In genomic region chr3:111594205-111594604, GRCh38 we compare ENCODE assay signal across 1 cellular context.
TF ChIP-seq lines count a peak whose summit lies in the region.

No MANE protein-coding gene starts in this region.

TF ChIP-seq in HepG2, 621 proteins besides CTCF, POLR2A, EP300 and RAD21 (continued from another document):
- TF ChIP-seq ZMAT5 (CRISPR knock-in tag; IDR thresholded peaks at IDR 0.05; ENCODE audit: borderline replicate concordance, low read depth) (no peak), ZNF724P (CRISPR knock-in tag; IDR thresholded peaks at IDR 0.05; ENCODE audit: borderline replicate concordance) (no peak), ZNF569 (CRISPR knock-in tag; IDR thresholded peaks at IDR 0.05; ENCODE audit: borderline replicate concordance) (no peak), HMGA1 (CRISPR knock-in tag; conservative IDR thresholded peaks at IDR 0.05) (no peak), ZNF432 (CRISPR knock-in tag; IDR thresholded peaks at IDR 0.05; ENCODE audit: borderline replicate concordance) (no peak), POGZ (CRISPR knock-in tag; IDR thresholded peaks at IDR 0.05) (no peak), HOXA7 (CRISPR knock-in tag; IDR thresholded peaks at IDR 0.05) (no peak)
TF ChIP-seq in HepG2: peak in this region for 0.
